14 cellular contexts compared by ENCODE assay signal in genomic region chr13:103772576-103772975, GRCh38.
DNase-seq lines count a peak whose midpoint lies in the region; ATAC-seq, FAIRE-seq and TF ChIP-seq lines count a peak whose summit lies in the region.
"Had no signal": no experiment of that assay in that cellular context is flagged by ENCODE, and none has a peak within 500 bp of the region (broad histone marks: within the 10 kb centered on the region; RNA-seq: fewer than 3 reads in every experiment).

No MANE protein-coding gene starts in this region.

- no peaks in the 10 kb centered on the region for H3K9me3 ChIP-seq in Loucy (ENCODE audit: insufficient read depth, low read depth, low read length)
- H3K9me3 ChIP-seq in GM12878 (replicated peaks; ENCODE audit: control insufficient read depth, insufficient read depth, low read length), result no peaks in the 10 kb centered on the region
- no peaks in the 10 kb centered on the region for H3K9me3 ChIP-seq in smooth muscle cell (replicated peaks; ENCODE audit: low read depth)

- peak; percentile 24; the same call in 1 of the 2 replicates for TF ChIP-seq RAD21 in GM12878 (IDR thresholded peaks at IDR 0.05; ENCODE audit: insufficient read depth, low read depth, low read length)

- H4K20me1 ChIP-seq in Loucy (ENCODE audit: insufficient read depth, low read length, poor library complexity, severe bottlenecking) (no peaks in the 10 kb centered on the region), GM12878 (ENCODE audit: control insufficient read depth, insufficient read depth) (no peaks in the 10 kb centered on the region), smooth muscle cell (ENCODE audit: low read depth) (no peaks in the 10 kb centered on the region)

- no peaks in the 10 kb centered on the region for H3K9me2 ChIP-seq in Loucy (replicated peaks; ENCODE audit: low read depth, low read length)

- H3K79me2 ChIP-seq in Loucy (ENCODE audit: insufficient read depth, low read length), result no peaks in the 10 kb centered on the region
- no peaks in the 10 kb centered on the region for H3K79me2 ChIP-seq in GM12878 (ENCODE audit: control insufficient read depth, insufficient read depth, low read length)
- H3K79me2 ChIP-seq in smooth muscle cell (ENCODE audit: low read depth), result no peaks in the 10 kb centered on the region

- H3K4me3 ChIP-seq in Loucy (ENCODE audit: low read length, poor library complexity, severe bottlenecking) (no peak overlapping the region), GM12878 (no peak overlapping the region), smooth muscle cell (no peak overlapping the region)
- H3K4me3 ChIP-seq: tibial nerve had no signal

- TF ChIP-seq EP300 in GM12878 (IDR thresholded peaks at IDR 0.05; ENCODE audit: borderline replicate concordance in 1 of 2, control insufficient read depth in 1 of 2, low read depth in 2 of 2, low read length in 2 of 2), result no peak

- in situ Hi-C loops in GM12878 (cut with MboI), result no loop called here

- no peak overlapping the region for H3K27ac ChIP-seq in GM12878 (ENCODE audit: control insufficient read depth, insufficient read depth)
- no peak overlapping the region for H3K27ac ChIP-seq in smooth muscle cell (ENCODE audit: low read depth)
- H3K27ac ChIP-seq: KMS-11, tibial nerve had no signal

- H2AFZ ChIP-seq in Loucy (ENCODE audit: low read length), result no peak overlapping the region
- H2AFZ ChIP-seq in GM12878 (ENCODE audit: control insufficient read depth, low read depth, low read length), result no peak overlapping the region
- H2AFZ ChIP-seq in smooth muscle cell (ENCODE audit: low read depth), result no peak overlapping the region

- whole genome bisulfite sequencing in GM12878 (ENCODE audit: insufficient coverage, insufficient replicate concordance, low lambda C conversion rate, missing lambda C conversion rate), result 17% methylated on average over 8 of the region's 8 CpGs
- 67% methylated on average over 8 of the region's 8 CpGs for WGBS in smooth muscle cell (ENCODE audit: low lambda C conversion rate)

- H3K27me3 ChIP-seq in Loucy (ENCODE audit: insufficient read depth, low read length, poor library complexity, severe bottlenecking) (no peaks in the 10 kb centered on the region), GM12878 (replicated peaks in 1 of 2; ENCODE audit: control insufficient read depth in 2 of 2, insufficient read depth in 2 of 2, low read length in 1 of 2) (no peaks in the 10 kb centered on the region), smooth muscle cell (ENCODE audit: low read depth) (no peaks in the 10 kb centered on the region)
- H3K27me3 ChIP-seq: tibial nerve had no signal

- POLR2A ChIA-PET in GM12878 (lab: Charles Lee), result no interaction called here

- intact Hi-C loops in GM12878 (cut with micrococcal nuclease; ENCODE audit: unreplicated experiment), result no loop called here

- H3K4me1 ChIP-seq in Loucy (ENCODE audit: insufficient read depth, low read length, poor library complexity, severe bottlenecking), result no peaks in the 10 kb centered on the region
- H3K4me1 ChIP-seq in GM12878 (ENCODE audit: control insufficient read depth, insufficient read depth, low read length), result no peaks in the 10 kb centered on the region
- no peaks in the 10 kb centered on the region for H3K4me1 ChIP-seq in smooth muscle cell (ENCODE audit: low read depth)
- H3K4me1 ChIP-seq: tibial nerve had no signal

- H3F3A ChIP-seq in Loucy (ENCODE audit: low read depth), result no peaks in the 10 kb centered on the region
- H3F3A ChIP-seq in smooth muscle cell (ENCODE audit: low read depth), result no peaks in the 10 kb centered on the region

- BruUV-seq in GM12878 (replicated peaks; lab: Mats Ljungman, UMichigan), result no TSS peak

- H3K9ac ChIP-seq in Loucy (ENCODE audit: low read depth, low read length, poor library complexity, severe bottlenecking) (no peak overlapping the region), GM12878 (ENCODE audit: control insufficient read depth, insufficient read depth, low read length) (no peak overlapping the region), smooth muscle cell (ENCODE audit: low read depth) (no peak overlapping the region)
- H3K9ac ChIP-seq: KMS-11 had no signal

- SMC1A ChIA-PET in GM12878 (lab: Charles Lee; ENCODE audit: uncharacterized antibody, unreplicated experiment), result interaction anchor here (1.2 to 2.0 kb wide), 2 partner anchors 14 to 24 kb away, joined by 4 to 6 read pairs; no protein-coding TSS in a partner anchor

- no peak for FAIRE-seq in GM12878 (lab: Jason Lieb, UNC)

- CTCF ChIA-PET in GM12878 (lab: Yijun Ruan, JAX), result interaction anchor here (0.5 to 2.0 kb wide), 4 partner anchors 10 to 933 kb away, joined by 3 to 11 read pairs (median 3); no protein-coding TSS in a partner anchor

- no peak for ATAC-seq in GM12878
- no peak for ATAC-seq in HG03342 (IDR thresholded peaks at IDR 0.05; ENCODE audit: unreplicated experiment)
- ATAC-seq in GM18861 (IDR thresholded peaks at IDR 0.05; ENCODE audit: unreplicated experiment), result no peak

- DNase-seq in NCI-H748 (lab: John Stamatoyannopoulos, UW; ENCODE audit: unreplicated experiment) (peak; percentile 3), NCI-H748 treated with DMSO at 0.1 percent for 48 hours (lab: John Stamatoyannopoulos, UW) (no peak), GM12878 (ENCODE audit: low read depth, low spot score) (no peak), smooth muscle cell (lab: John Stamatoyannopoulos, UW; ENCODE audit: unreplicated experiment) (no peak), GM20000 (ENCODE audit: low spot score) (no peak)
- DNase-seq: central memory CD4-positive, alpha-beta T cell; DMS153; NCI-H1930; stimulated activated CD4-positive, alpha-beta T cell treated with anti-CD3 and anti-CD28 coated beads, Interleukin-15, amount 100 ng/mL, for 24 hours had no signal

- no peak overlapping the region for H3K4me2 ChIP-seq in Loucy (ENCODE audit: low read depth, low read length, poor library complexity, severe bottlenecking)
- H3K4me2 ChIP-seq in GM12878 (ENCODE audit: control insufficient read depth, insufficient read depth), result no peak overlapping the region
- H3K4me2 ChIP-seq in smooth muscle cell, result no peak overlapping the region
- H3K4me2 ChIP-seq: KMS-11 had no signal

- TF ChIP-seq POLR2A in GM12878 (IDR thresholded peaks at IDR 0.05; ENCODE audit: low read depth, low read length), result no peak

- RAD21 ChIA-PET in GM12878 (lab: Charles Lee; ENCODE audit: unreplicated experiment), result no interaction called here

- H3K36me3 ChIP-seq in Loucy (ENCODE audit: insufficient read depth, low read length) (no peaks in the 10 kb centered on the region), GM12878 (ENCODE audit: control insufficient read depth in 2 of 2, insufficient read depth in 2 of 2, low read length in 1 of 2) (no peaks in the 10 kb centered on the region), smooth muscle cell (ENCODE audit: low read depth) (no peaks in the 10 kb centered on the region)
- H3K36me3 ChIP-seq: tibial nerve had no signal

- TF ChIP-seq CTCF in Loucy (conservative IDR thresholded peaks at IDR 0.05; ENCODE audit: low read length), result peak; percentile 43
- TF ChIP-seq CTCF in GM12878 (IDR thresholded peaks at IDR 0.05 in 2 of 3, conservative IDR thresholded peaks at IDR 0.05 in 1 of 3; ENCODE audit: control insufficient read depth in 2 of 3, extremely low read depth in 1 of 3, insufficient read depth in 1 of 3, low read depth in 3 of 3, low read length in 3 of 3), result 0 out of 6 replicates have a peak, but pooled peaks of 1 of the 3 experiments have one; percentile 12
- TF ChIP-seq CTCF in smooth muscle cell (IDR thresholded peaks at IDR 0.05; ENCODE audit: borderline replicate concordance, insufficient read depth, poor library complexity, severe bottlenecking), result peak; percentile 28
- TF ChIP-seq CTCF in GM20000 (IDR thresholded peaks at IDR 0.05; ENCODE audit: extremely low read depth, missing control alignments), result no peak

TF ChIP-seq in GM12878, 131 proteins besides CTCF, POLR2A, EP300 and RAD21:
- no peak for TF ChIP-seq TBL1XR1 (IDR thresholded peaks at IDR 0.05; ENCODE audit: low read depth, low read length)
- TF ChIP-seq SPI1 (IDR thresholded peaks at IDR 0.05; ENCODE audit: borderline replicate concordance, insufficient read depth, low read depth, low read length), result peak; percentile 11; the same call in 1 of the 2 replicates
- 0 out of 2 replicates have a peak, but pooled peaks have one; percentile 46 for TF ChIP-seq ZBTB33 (IDR thresholded peaks at IDR 0.05)
